20 cellular contexts compared by ENCODE assay signal in the genomic region with DNA sequence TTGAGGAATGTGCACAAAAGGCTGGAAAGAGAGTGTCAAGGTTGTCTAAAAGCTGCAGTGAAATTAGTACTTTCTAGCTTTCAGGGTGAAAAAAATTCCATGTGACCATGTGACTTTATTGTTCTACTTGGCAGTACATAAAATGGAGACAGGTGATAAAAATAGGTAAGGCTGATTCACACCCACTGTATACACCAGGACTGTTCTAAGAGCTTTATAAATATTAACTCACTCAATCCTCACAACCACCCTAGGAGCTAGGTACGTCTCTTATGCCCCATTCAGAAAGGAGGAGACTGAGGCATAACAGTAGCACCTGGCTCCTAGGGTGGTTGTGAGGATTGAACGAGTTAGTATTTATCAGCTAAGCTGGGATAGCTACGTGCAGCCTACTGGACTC. TPM values are rescaled to one million over a fixed set of nuclear protein-coding genes. Genes with fewer than 3 reads are reported as not detected.
"Had no signal": no experiment of that assay in that cellular context is flagged by ENCODE, and none has a peak within 500 bp of the region (broad histone marks: within the 10 kb centered on the region; RNA-seq: fewer than 3 reads in every experiment).

No MANE protein-coding gene starts in this region.

- H3K9ac ChIP-seq: SK-N-SH had no signal

- H3K4me2 ChIP-seq: SK-N-SH had no signal

- ATAC-seq: T-cell had no signal

- H3K9me3 ChIP-seq: SK-N-SH had no signal

- DNase-seq: NCI-H1092, NCI-H1105 treated with DMSO at 0.1 percent for 48 hours, NCI-H1417 treated with DMSO at 0.1 percent for 48 hours, NCI-H146, NCI-H1694 treated with DMSO at 0.1 percent for 48 hours, NCI-H1930, NCI-H2081 treated with DMSO at 0.1 percent for 48 hours, NCI-H2171 treated with DMSO at 0.1 percent for 48 hours, NCI-H2227 treated with DMSO at 0.1 percent for 48 hours, NCI-H524, NCI-H526 treated with DMSO at 0.1 percent for 48 hours, NCI-H748 treated with DMSO at 0.1 percent for 48 hours, Right ventricle myocardium superior, RPMI8226, SIG-M5, SK-N-SH, T-cell had no signal

RNA-seq across cellular contexts. Expression of a gene that starts 28.2 kb away (rescaled TPM):
- total RNA-seq: HT1080, LHCN-M2, MCF 10A, Right ventricle myocardium superior had no signal
- polyA plus RNA-seq: SK-N-SH had no signal
